In the genomic region with DNA sequence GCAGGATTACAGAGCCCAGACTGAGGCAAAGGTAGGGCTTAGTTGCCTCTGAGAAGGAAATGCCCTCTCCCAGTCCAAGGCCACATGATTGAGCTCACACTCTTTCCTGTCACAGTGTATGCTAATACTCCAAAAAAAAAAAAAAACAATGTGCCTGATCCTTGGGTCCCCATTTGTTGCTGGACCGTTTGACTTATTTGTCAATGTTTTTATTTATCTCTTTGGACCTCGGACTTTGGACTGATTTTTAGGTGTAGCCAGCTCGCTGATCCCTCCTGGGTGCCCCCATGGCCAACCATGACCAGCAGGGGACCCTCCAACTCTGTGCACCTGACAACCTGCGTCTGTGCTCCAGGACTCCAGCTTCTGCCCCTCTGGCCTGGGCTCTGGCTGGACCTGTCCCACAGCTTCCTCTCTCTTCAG, we compare ENCODE assay signal across 1 cellular context.
TF ChIP-seq lines count a peak whose summit lies in the region.

No MANE protein-coding gene starts in this region.

TF ChIP-seq in GM23338, 12 proteins besides CTCF, POLR2A, EP300 and RAD21:
- no peak for TF ChIP-seq REST (IDR thresholded peaks at IDR 0.05; ENCODE audit: unreplicated experiment)
- no peak for TF ChIP-seq ZNF331 (CRISPR knock-in tag; IDR thresholded peaks at IDR 0.05; ENCODE audit: low read depth)
- TF ChIP-seq EZH2phosphoT487 (IDR thresholded peaks at IDR 0.05; ENCODE audit: unreplicated experiment): no peak
- no peak for TF ChIP-seq ZNF462 (CRISPR knock-in tag; IDR thresholded peaks at IDR 0.05)
- no peak for TF ChIP-seq STAT1 (IDR thresholded peaks at IDR 0.05; ENCODE audit: unreplicated experiment)
